Comparison of ENCODE assay signal across 8 cellular contexts in genomic region chr1:98053471-98054366, GRCh38.
DNase-seq lines count a peak whose midpoint lies in the region; ATAC-seq, FAIRE-seq and TF ChIP-seq lines count a peak whose summit lies in the region.

No MANE protein-coding gene starts in this region.

- H4K8ac ChIP-seq in H1 (ENCODE audit: extremely low read depth, insufficient read depth, low read length) = no peak overlapping the region

- peak; percentile 71 to 87 for TF ChIP-seq RAD21 in H1 (IDR thresholded peaks at IDR 0.05 in 1 of 2, conservative IDR thresholded peaks at IDR 0.05 in 1 of 2; ENCODE audit: low read depth in 2 of 2, low read length in 2 of 2)

- DNase-seq in SHP77 (lab: John Stamatoyannopoulos, UW) = peak; percentile 11 to 18
- DNase-seq in SHP77 treated with DMSO at 0.1 percent for 48 hours (lab: John Stamatoyannopoulos, UW) = no peak
- DNase-seq in NCI-H1930 (lab: John Stamatoyannopoulos, UW) = peak; percentile 33 to 45
- peak; percentile 63 for DNase-seq in activated CD4-positive, alpha-beta memory T cell treated with anti-CD3 and anti-CD28 coated beads for 36 hours
- peak; percentile 80 to 89 for DNase-seq in H1 (ENCODE audit: low read depth in 1 of 2, low spot score in 2 of 2)
- DNase-seq in medulla oblongata (ENCODE audit: extremely low spot score) = peak; percentile 76
- peak; percentile 23 for DNase-seq in stimulated activated CD8-positive, alpha-beta memory T cell treated with anti-CD3 and anti-CD28 coated beads, Interleukin-12 subunit alpha, Interleukin-12 subunit beta, amount 100 ng/mL, for 24 hours (ENCODE audit: extremely low read depth)

- H3K27me3 Mint-ChIP-seq in activated CD4-positive, alpha-beta memory T cell treated with anti-CD3 and anti-CD28 coated beads for 36 hours = peaks cover 63% of the 10 kb centered on the region

- TF ChIP-seq EP300 in H1 (IDR thresholded peaks at IDR 0.05; ENCODE audit: borderline replicate concordance in 1 of 2, low read depth in 2 of 2, low read length in 2 of 2) = no peak

- FAIRE-seq in H1 (lab: Jason Lieb, UNC) = no peak

- H4K5ac ChIP-seq in H1 (ENCODE audit: insufficient read length, low read depth, low read length) = no peak overlapping the region

- H2BK15ac ChIP-seq in H1 (ENCODE audit: low read length) = no peak overlapping the region

- no peak overlapping the region for H2BK120ac ChIP-seq in H1 (replicated peaks; ENCODE audit: low read depth, low read length)

- H3K14ac ChIP-seq in H1 (ENCODE audit: insufficient read length) = no peak overlapping the region

- H3K9ac ChIP-seq in H1 (replicated peaks in 1 of 4; ENCODE audit: extremely low read depth in 1 of 4, low read depth in 3 of 4, low read length in 3 of 4) = peak overlapping the region in 3 of 4 experiments; percentile 14 to 55 (median 14); a peak in 4 of 7 replicates

- TF ChIP-seq POLR2A in H1 (IDR thresholded peaks at IDR 0.05; ENCODE audit: control extremely low read depth in 1 of 2, low read depth in 2 of 2, low read length in 2 of 2) = 0 out of 3 replicates have a peak, but pooled peaks of 1 of the 2 experiments have one; percentile 24

- H3K4me1 Mint-ChIP-seq in activated CD4-positive, alpha-beta memory T cell treated with anti-CD3 and anti-CD28 coated beads for 36 hours (ENCODE audit: low read depth) = peaks cover 20% of the 10 kb centered on the region

- peak overlapping the region; percentile 50; the same call in 1 of the 2 replicates for H2BK12ac ChIP-seq in H1 (ENCODE audit: low read depth, low read length)

- H3K56ac ChIP-seq in H1 (replicated peaks; ENCODE audit: insufficient read length, low read depth, low read length) = no peak overlapping the region

- no peak overlapping the region for H2BK5ac ChIP-seq in H1 (ENCODE audit: low read depth, low read length)

- H3K27ac ChIP-seq in H1 (ENCODE audit: low read depth, low read length) = no peak overlapping the region

- peak overlapping the region; percentile 86 to 97 for H3K4me2 ChIP-seq in H1 (ENCODE audit: insufficient read depth in 1 of 2, low read depth in 2 of 2, low read length in 2 of 2)

- peak overlapping the region; percentile 35 for H3K4me3 Mint-ChIP-seq in activated CD4-positive, alpha-beta memory T cell treated with anti-CD3 and anti-CD28 coated beads for 36 hours

- no peak overlapping the region for H4K91ac ChIP-seq in H1 (replicated peaks; ENCODE audit: insufficient read length, low read length)

- H2AFZ ChIP-seq in H1 (ENCODE audit: low read length) = peak overlapping the region; percentile 90

- H3K36me3 Mint-ChIP-seq in activated CD4-positive, alpha-beta memory T cell treated with anti-CD3 and anti-CD28 coated beads for 36 hours = no peaks in the 10 kb centered on the region

- intact Hi-C loops in activated CD4-positive, alpha-beta memory T cell treated with anti-CD3 and anti-CD28 coated beads for 36 hours (cut with micrococcal nuclease) = loop anchor here (5.0 kb wide), 2 partner anchors 236 to 414 kb away; no protein-coding TSS in a partner anchor

- H3K79me2 ChIP-seq in H1 (ENCODE audit: control insufficient read depth in 1 of 2, insufficient read depth in 2 of 2, low read length in 2 of 2) = no peaks in the 10 kb centered on the region

- no peaks in the 10 kb centered on the region for H3K9me3 Mint-ChIP-seq in activated CD4-positive, alpha-beta memory T cell treated with anti-CD3 and anti-CD28 coated beads for 36 hours

- ATAC-seq in HG02759 (IDR thresholded peaks at IDR 0.05; ENCODE audit: unreplicated experiment) = peak; percentile 96

- H3K79me1 ChIP-seq in H1 (ENCODE audit: low read depth, low read length) = no peaks in the 10 kb centered on the region

- H3K27me3 ChIP-seq in H1 (replicated peaks in 1 of 4; ENCODE audit: control insufficient read depth in 3 of 4, extremely low read depth in 1 of 4, insufficient read depth in 3 of 4, low read length in 3 of 4) = peaks cover 12 to 29% (median 21%) of the 10 kb centered on the region in 4 experiments

- H3K23me2 ChIP-seq in H1 (ENCODE audit: low read depth, low read length) = peaks cover 14% of the 10 kb centered on the region; the same call in 1 of the 2 replicates

- POLR2A ChIA-PET in activated CD4-positive, alpha-beta memory T cell treated with anti-CD3 and anti-CD28 coated beads for 36 hours (lab: Charles Lee) = no interaction called here
- POLR2A ChIA-PET in H1 (lab: Charles Lee; ENCODE audit: partially characterized antibody) = interaction anchor here (0.6 to 1.4 kb wide), 4 partner anchors 33 to 1075 kb away, joined by 3 to 4 read pairs (median 3); no protein-coding TSS in a partner anchor

- peaks cover 0 to 7% (median 2%) of the 10 kb centered on the region in 4 experiments; a peak in 4 of 7 replicates for H3K4me1 ChIP-seq in H1 (replicated peaks in 1 of 4; ENCODE audit: control insufficient read depth in 3 of 4, insufficient read depth in 4 of 4, low read length in 3 of 4)

- peak overlapping the region; percentile 60 to 73 (median 64) for H3K4me3 ChIP-seq in H1 (ENCODE audit: extremely low read depth in 1 of 4, insufficient read depth in 2 of 4, low read depth in 3 of 4, low read length in 4 of 4)

- no peak overlapping the region; the same call in 1 of the 2 replicates for H2BK20ac ChIP-seq in H1 (ENCODE audit: low read length)

- TF ChIP-seq CTCF in H1 (IDR thresholded peaks at IDR 0.05; ENCODE audit: control extremely low read depth in 1 of 3, insufficient read depth in 1 of 3, low read depth in 1 of 3, low read length in 3 of 3) = peak; percentile 73 to 84 (median 76)

- CTCF ChIA-PET in activated CD4-positive, alpha-beta memory T cell treated with anti-CD3 and anti-CD28 coated beads for 36 hours (lab: Charles Lee) = interaction anchor here (0.7 to 1.6 kb wide), 13 partner anchors 9 to 1093 kb away, joined by 3 to 10 read pairs (median 5); no protein-coding TSS in a partner anchor
- CTCF ChIA-PET in H1 (lab: Charles Lee; ENCODE audit: partially characterized antibody) = interaction anchor here (0.7 to 2.9 kb wide), 13 partner anchors 9 to 414 kb away, joined by 3 to 12 read pairs (median 4); no protein-coding TSS in a partner anchor

- no peak overlapping the region for H3K4ac ChIP-seq in H1 (replicated peaks; ENCODE audit: insufficient read length, low read depth, low read length)

- no peaks in the 10 kb centered on the region for H3K36me3 ChIP-seq in H1 (ENCODE audit: control insufficient read depth in 2 of 4, insufficient read depth in 4 of 4, low read length in 3 of 4)

- H3K9me3 ChIP-seq in H1 (ENCODE audit: insufficient read depth in 2 of 2, low read depth in 1 of 2, low read length in 1 of 2) = no peaks in the 10 kb centered on the region

- H3K27ac Mint-ChIP-seq in activated CD4-positive, alpha-beta memory T cell treated with anti-CD3 and anti-CD28 coated beads for 36 hours = no peak overlapping the region

- WGBS in H1 (ENCODE audit: extremely low coverage in 1 of 2, insufficient coverage in 1 of 2, insufficient read length in 1 of 2, insufficient replicate concordance in 2 of 2, low coverage in 1 of 2, low lambda C conversion rate in 2 of 2, missing lambda C conversion rate in 1 of 2), 2 experiments = 0% methylated on average over 32 of the region's 81 CpGs; no CpG with 5 or more reads in 1 of the 2 experiments

- H3K18ac ChIP-seq in H1 (ENCODE audit: extremely low read depth, low read length) = peak overlapping the region; percentile 82

- H2AK5ac ChIP-seq in H1 (ENCODE audit: low read depth, low read length) = no peak overlapping the region

- H3K23ac ChIP-seq in H1 (ENCODE audit: insufficient read length) = no peak overlapping the region

- peaks cover under 1 to 3% of the 10 kb centered on the region in 2 experiments for H4K20me1 ChIP-seq in H1 (replicated peaks in 1 of 2; ENCODE audit: control insufficient read depth in 1 of 2, insufficient read depth in 2 of 2, low read length in 2 of 2)

TF ChIP-seq in H1, 55 proteins besides CTCF, POLR2A, EP300 and RAD21:
- TF ChIP-seq SP1 (IDR thresholded peaks at IDR 0.05; ENCODE audit: low read depth, low read length) = 0 out of 2 replicates have a peak, but pooled peaks have one; percentile 7
- TF ChIP-seq SP4 (IDR thresholded peaks at IDR 0.05; ENCODE audit: low read length) = 0 out of 2 replicates have a peak, but pooled peaks have one; percentile 46
- TF ChIP-seq MAFK (IDR thresholded peaks at IDR 0.05; ENCODE audit: low read depth, low read length) = no peak
- TF ChIP-seq RNF2 (IDR thresholded peaks at IDR 0.05; ENCODE audit: borderline replicate concordance, low read depth, low read length, missing control alignments, poor library complexity, severe bottlenecking) = peak; percentile 51
- TF ChIP-seq RBBP5 (IDR thresholded peaks at IDR 0.05; ENCODE audit: borderline replicate concordance, low read depth, low read length) = peak; percentile 50; the same call in 1 of the 2 replicates
- peak; percentile 36; the same call in 1 of the 2 replicates for TF ChIP-seq PHF8 (conservative IDR thresholded peaks at IDR 0.05; ENCODE audit: low read depth, low read length)
- TF ChIP-seq CTBP2 (IDR thresholded peaks at IDR 0.05; ENCODE audit: borderline replicate concordance, insufficient read depth, insufficient read length, low read length) = peak; percentile 78
- no peak for TF ChIP-seq CBX5 (IDR thresholded peaks at IDR 0.05; ENCODE audit: low read depth, low read length)
- no peak for TF ChIP-seq TCF12 (IDR thresholded peaks at IDR 0.05; ENCODE audit: low read depth, low read length)
- peak; percentile 66 for TF ChIP-seq EZH2 (IDR thresholded peaks at IDR 0.05; ENCODE audit: low read depth, low read length, severe bottlenecking)
- peak; percentile 95 for TF ChIP-seq KDM4A (IDR thresholded peaks at IDR 0.05; ENCODE audit: low read depth, low read length, severe bottlenecking)
- TF ChIP-seq ASH2L (IDR thresholded peaks at IDR 0.05; ENCODE audit: low read length) = peak; percentile 89
- TF ChIP-seq SUZ12 (IDR thresholded peaks at IDR 0.05; ENCODE audit: low read length) = peak; percentile 17; the same call in 1 of the 2 replicates
- no peak for TF ChIP-seq POLR2AphosphoS5 (IDR thresholded peaks at IDR 0.05; ENCODE audit: low read depth, low read length)
- TF ChIP-seq SIX5 (IDR thresholded peaks at IDR 0.05; ENCODE audit: low read depth, low read length) = no peak
- TF ChIP-seq EGR1 (IDR thresholded peaks at IDR 0.05; ENCODE audit: borderline replicate concordance, low read depth, low read length) = peak; percentile 13; the same call in 1 of the 2 replicates
- TF ChIP-seq JUN (IDR thresholded peaks at IDR 0.05; ENCODE audit: low read depth, low read length) = no peak
- TF ChIP-seq TBP (IDR thresholded peaks at IDR 0.05; ENCODE audit: low read depth, low read length) = no peak
- TF ChIP-seq NANOG (IDR thresholded peaks at IDR 0.05; ENCODE audit: insufficient read depth, low read depth, low read length, poor library complexity, severe bottlenecking) = no peak
- TF ChIP-seq, protein P1, sequence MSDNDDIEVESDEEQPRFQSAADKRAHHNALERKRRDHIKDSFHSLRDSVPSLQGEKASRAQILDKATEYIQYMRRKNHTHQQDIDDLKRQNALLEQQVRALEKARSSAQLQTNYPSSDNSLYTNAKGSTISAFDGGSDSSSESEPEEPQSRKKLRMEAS (IDR thresholded peaks at IDR 0.05) = peak; percentile 33; the same call in 1 of the 2 replicates
